ENCODE assay signal across 1 cellular context in the genomic region with DNA sequence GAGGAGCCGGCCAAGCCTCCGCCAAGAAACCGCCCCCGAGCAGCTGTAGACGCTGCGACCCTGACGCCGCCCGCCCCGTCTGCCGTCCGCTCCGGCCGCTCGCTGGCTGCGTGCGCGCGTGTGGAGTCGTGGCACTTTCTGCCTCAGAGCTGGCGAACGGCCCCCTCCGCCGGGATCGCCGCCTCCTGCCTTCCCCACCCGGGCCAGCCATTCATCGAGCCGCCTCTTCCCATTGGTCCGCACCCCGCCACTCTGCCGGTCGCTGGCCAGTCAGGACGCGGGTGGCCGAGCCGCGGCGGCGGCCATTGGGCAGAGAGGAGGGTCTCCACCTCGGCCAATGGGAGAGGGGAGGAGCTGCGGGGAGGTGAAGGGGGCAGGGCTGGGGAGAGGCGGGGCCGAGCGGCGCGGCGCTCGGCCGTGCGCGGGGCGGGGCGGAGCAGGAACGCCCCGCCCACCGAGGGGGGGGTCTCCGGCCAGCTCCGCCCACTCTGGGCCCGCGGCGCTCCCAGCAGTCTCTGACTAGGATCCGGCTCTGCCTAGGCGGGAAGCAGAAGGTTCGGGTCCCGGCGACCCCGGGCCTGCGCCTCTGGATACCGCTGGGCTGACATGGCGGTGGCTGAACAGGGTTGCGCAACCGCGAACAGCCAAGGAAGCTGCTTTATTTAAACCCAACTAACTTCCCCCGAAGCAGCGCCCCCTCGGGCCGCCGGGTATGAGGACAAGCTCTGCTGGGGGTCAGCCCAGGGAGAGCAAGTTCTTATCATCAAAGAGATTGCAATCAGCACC.
A peak's percentile ranks its signal among the peaks of the same experiment; 100 is the strongest.
TF ChIP-seq lines count a peak whose summit lies in the region.

RRBP1 (minus strand) TSS at position 140 of the 786 bp plus-strand sequence. CDS start 21,735 bp downstream, outside the sequence.

TF ChIP-seq in HepG2, 621 proteins besides CTCF, POLR2A, EP300 and RAD21 (continued from another document and continues in another):
- no peak for TF ChIP-seq THYN1 (CRISPR knock-in tag; IDR thresholded peaks at IDR 0.05; ENCODE audit: borderline replicate concordance, low read depth)
- TF ChIP-seq ZBTB43 (CRISPR knock-in tag; conservative IDR thresholded peaks at IDR 0.05) = peak; percentile 79; the same call in 1 of the 2 replicates
- TF ChIP-seq CEBPZ (IDR thresholded peaks at IDR 0.05; ENCODE audit: low read length) = no peak
- peak; percentile 89 for TF ChIP-seq RXRA (CRISPR knock-in tag; IDR thresholded peaks at IDR 0.05)
- no peak for TF ChIP-seq ZNF850 (CRISPR knock-in tag; conservative IDR thresholded peaks at IDR 0.05)
- peak; percentile 99 for TF ChIP-seq ZMAT3 (CRISPR knock-in tag; conservative IDR thresholded peaks at IDR 0.05)
- TF ChIP-seq ZNF24 (IDR thresholded peaks at IDR 0.05) = peak; percentile 84
- peak; percentile 71 for TF ChIP-seq TBX3 (IDR thresholded peaks at IDR 0.05; ENCODE audit: borderline replicate concordance)
- no peak for TF ChIP-seq ONECUT2 (CRISPR knock-in tag; IDR thresholded peaks at IDR 0.05)
- peak; percentile 78 for TF ChIP-seq ZNF605 (CRISPR knock-in tag; IDR thresholded peaks at IDR 0.05)
- TF ChIP-seq SRSF9 (IDR thresholded peaks at IDR 0.05; ENCODE audit: borderline replicate concordance, insufficient read depth, low read depth, low read length, poor library complexity, severe bottlenecking) = no peak
- TF ChIP-seq ELK4 (CRISPR knock-in tag; IDR thresholded peaks at IDR 0.05; ENCODE audit: borderline replicate concordance) = no peak
- no peak; the same call in 1 of the 2 replicates for TF ChIP-seq CAMTA2 (CRISPR knock-in tag; IDR thresholded peaks at IDR 0.05; ENCODE audit: borderline replicate concordance)
- TF ChIP-seq WIZ (CRISPR knock-in tag; IDR thresholded peaks at IDR 0.05) = no peak; the same call in none of the 2 replicates
- TF ChIP-seq KAT8 (CRISPR knock-in tag; IDR thresholded peaks at IDR 0.05) = peak; percentile 92
- TF ChIP-seq JDP2 (CRISPR knock-in tag; IDR thresholded peaks at IDR 0.05; ENCODE audit: borderline replicate concordance) = no peak; the same call in 1 of the 2 replicates
- TF ChIP-seq GABPA (IDR thresholded peaks at IDR 0.05; ENCODE audit: low read depth, low read length) = no peak
- TF ChIP-seq GABPA (CRISPR knock-in tag; IDR thresholded peaks at IDR 0.05; ENCODE audit: low read depth) = peak; percentile 68
- TF ChIP-seq, protein P1, sequence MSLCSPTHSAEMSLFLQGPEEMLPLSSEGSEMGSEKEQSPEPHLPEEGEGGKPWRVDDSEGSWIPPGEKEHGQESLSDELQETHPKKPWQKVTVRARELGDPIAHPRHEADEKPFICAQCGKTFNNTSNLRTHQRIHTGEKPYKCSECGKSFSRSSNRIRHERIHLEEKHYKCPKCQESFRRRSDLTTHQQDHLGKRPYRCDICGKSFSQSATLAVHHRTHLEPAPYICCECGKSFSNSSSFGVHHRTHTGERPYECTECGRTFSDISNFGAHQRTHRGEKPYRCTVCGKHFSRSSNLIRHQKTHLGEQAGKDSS (CRISPR knock-in tag; IDR thresholded peaks at IDR 0.05; ENCODE audit: borderline replicate concordance, low read depth) = no peak
- peak; percentile 78 for TF ChIP-seq CREB1 (IDR thresholded peaks at IDR 0.05)
- no peak for TF ChIP-seq CREB1 (CRISPR knock-in tag; IDR thresholded peaks at IDR 0.05)
- peak; percentile 53; the same call in 1 of the 2 replicates for TF ChIP-seq ZZZ3 (CRISPR knock-in tag; IDR thresholded peaks at IDR 0.05; ENCODE audit: borderline replicate concordance)
- peak; percentile 82 for TF ChIP-seq CREB3 (CRISPR knock-in tag; IDR thresholded peaks at IDR 0.05)
- no peak; the same call in none of the 2 replicates for TF ChIP-seq ZNF121 (CRISPR knock-in tag; IDR thresholded peaks at IDR 0.05)
- TF ChIP-seq ZNF367 (CRISPR knock-in tag; IDR thresholded peaks at IDR 0.05; ENCODE audit: borderline replicate concordance) = 0 out of 2 replicates have a peak, but pooled peaks have one; percentile 35
- TF ChIP-seq ZBTB7B (CRISPR knock-in tag; IDR thresholded peaks at IDR 0.05) = peak; percentile 95
- TF ChIP-seq TRIM22 (IDR thresholded peaks at IDR 0.05) = no peak
- TF ChIP-seq PTBP1 (IDR thresholded peaks at IDR 0.05; ENCODE audit: low read depth, low read length, poor library complexity, severe bottlenecking) = peak; percentile 98
- TF ChIP-seq CBX2 (IDR thresholded peaks at IDR 0.05; ENCODE audit: low read depth, low read length) = no peak
- TF ChIP-seq CBX2 (CRISPR knock-in tag; IDR thresholded peaks at IDR 0.05; ENCODE audit: low read depth) = 0 out of 2 replicates have a peak, but pooled peaks have one; percentile 15
- TF ChIP-seq ZNF256 (CRISPR knock-in tag; conservative IDR thresholded peaks at IDR 0.05) = no peak; the same call in 1 of the 2 replicates
- TF ChIP-seq ZBTB44 (CRISPR knock-in tag; IDR thresholded peaks at IDR 0.05) = peak; percentile 95; the same call in 1 of the 2 replicates
- peak; percentile 62; the same call in 1 of the 2 replicates for TF ChIP-seq HMG20A (CRISPR knock-in tag; IDR thresholded peaks at IDR 0.05; ENCODE audit: borderline replicate concordance)
- TF ChIP-seq, protein P2, sequence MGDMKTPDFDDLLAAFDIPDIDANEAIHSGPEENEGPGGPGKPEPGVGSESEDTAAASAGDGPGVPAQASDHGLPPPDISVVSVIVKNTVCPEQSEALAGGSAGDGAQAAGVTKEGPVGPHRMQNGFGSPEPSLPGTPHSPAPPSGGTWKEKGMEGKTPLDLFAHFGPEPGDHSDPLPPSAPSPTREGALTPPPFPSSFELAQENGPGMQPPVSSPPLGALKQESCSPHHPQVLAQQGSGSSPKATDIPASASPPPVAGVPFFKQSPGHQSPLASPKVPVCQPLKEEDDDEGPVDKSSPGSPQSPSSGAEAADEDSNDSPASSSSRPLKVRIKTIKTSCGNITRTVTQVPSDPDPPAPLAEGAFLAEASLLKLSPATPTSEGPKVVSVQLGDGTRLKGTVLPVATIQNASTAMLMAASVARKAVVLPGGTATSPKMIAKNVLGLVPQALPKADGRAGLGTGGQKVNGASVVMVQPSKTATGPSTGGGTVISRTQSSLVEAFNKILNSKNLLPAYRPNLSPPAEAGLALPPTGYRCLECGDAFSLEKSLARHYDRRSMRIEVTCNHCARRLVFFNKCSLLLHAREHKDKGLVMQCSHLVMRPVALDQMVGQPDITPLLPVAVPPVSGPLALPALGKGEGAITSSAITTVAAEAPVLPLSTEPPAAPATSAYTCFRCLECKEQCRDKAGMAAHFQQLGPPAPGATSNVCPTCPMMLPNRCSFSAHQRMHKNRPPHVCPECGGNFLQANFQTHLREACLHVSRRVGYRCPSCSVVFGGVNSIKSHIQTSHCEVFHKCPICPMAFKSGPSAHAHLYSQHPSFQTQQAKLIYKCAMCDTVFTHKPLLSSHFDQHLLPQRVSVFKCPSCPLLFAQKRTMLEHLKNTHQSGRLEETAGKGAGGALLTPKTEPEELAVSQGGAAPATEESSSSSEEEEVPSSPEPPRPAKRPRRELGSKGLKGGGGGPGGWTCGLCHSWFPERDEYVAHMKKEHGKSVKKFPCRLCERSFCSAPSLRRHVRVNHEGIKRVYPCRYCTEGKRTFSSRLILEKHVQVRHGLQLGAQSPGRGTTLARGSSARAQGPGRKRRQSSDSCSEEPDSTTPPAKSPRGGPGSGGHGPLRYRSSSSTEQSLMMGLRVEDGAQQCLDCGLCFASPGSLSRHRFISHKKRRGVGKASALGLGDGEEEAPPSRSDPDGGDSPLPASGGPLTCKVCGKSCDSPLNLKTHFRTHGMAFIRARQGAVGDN (CRISPR knock-in tag; IDR thresholded peaks at IDR 0.05) = peak; percentile 96
- TF ChIP-seq MAZ (IDR thresholded peaks at IDR 0.05; ENCODE audit: borderline replicate concordance, low read depth, low read length) = peak; percentile 97
- peak; percentile 98 for TF ChIP-seq MAZ (CRISPR knock-in tag; IDR thresholded peaks at IDR 0.05; ENCODE audit: low read depth)
- no peak for TF ChIP-seq SYNCRIP (IDR thresholded peaks at IDR 0.05; ENCODE audit: insufficient read depth, low read depth, low read length)
- peak; percentile 72; the same call in 1 of the 2 replicates for TF ChIP-seq ATF2 (CRISPR knock-in tag; IDR thresholded peaks at IDR 0.05)
- TF ChIP-seq SRSF1 (optimal IDR thresholded peaks at IDR 0.05; ENCODE audit: low read depth, low read length) = no peak
